10 cellular contexts compared by ENCODE assay signal in the genomic region with DNA sequence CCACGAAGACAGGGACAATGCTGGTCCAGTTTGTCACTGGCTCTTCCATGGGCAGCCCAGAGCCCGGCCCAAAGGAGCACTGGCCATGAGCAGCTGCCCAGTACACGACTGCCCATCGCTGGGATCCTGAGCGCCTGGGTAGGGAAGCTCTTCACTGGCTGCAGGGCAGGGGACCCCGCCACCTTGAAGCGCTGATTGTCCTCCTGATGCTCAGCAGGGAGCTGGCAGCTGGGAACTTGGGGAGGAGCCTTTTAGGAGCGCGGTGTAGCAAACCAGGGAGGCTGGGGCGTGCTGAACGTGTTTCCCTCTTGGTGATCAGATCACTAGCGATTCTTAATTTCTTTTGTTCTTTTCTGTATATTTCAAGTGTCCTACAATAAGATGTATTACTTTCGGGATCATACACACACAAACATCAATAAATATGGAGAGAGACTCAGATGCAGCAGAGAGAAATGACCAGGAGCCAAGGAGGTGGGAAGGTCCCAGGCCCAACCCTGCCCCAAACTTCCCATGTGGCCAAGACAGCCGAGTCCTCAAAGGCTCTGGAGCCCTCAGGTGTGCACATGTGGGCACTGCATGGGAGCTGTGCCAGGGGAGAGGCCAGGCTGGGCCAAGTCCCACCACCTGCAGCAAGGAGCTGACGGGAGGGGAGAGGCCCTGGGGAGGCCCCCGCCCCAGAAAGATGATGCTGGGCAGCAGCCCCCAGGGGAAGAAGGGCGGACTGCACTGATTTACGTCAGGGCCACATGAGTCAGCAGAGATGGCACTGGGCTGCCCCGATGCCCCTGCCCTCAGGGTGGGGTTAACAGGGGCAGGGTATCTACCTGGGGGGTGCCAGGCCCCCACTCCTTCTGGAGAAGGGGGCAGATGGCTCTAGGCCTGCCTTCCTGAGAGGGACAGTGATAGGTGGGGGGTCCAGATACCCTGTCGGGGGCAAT. TPM values are rescaled to one million over a fixed set of nuclear protein-coding genes. Genes with fewer than 3 reads are reported as not detected.
A peak's percentile ranks its signal among the peaks of the same experiment; 100 is the strongest.
DNase-seq lines count a peak whose midpoint lies in the region; ATAC-seq lines count a peak whose summit lies in the region.
"Had no signal": no experiment of that assay in that cellular context is flagged by ENCODE, and none has a peak within 500 bp of the region (broad histone marks: within the 10 kb centered on the region; RNA-seq: fewer than 3 reads in every experiment).

No MANE protein-coding gene starts in this region.

- H3K4me3 ChIP-seq in ectodermal cell (ENCODE audit: insufficient read depth, low read depth, low read length): peak overlapping the region; percentile 43
- H3K4me3 ChIP-seq: upper lobe of right lung had no signal

- WGBS in ectodermal cell, 2 experiments: 54 to 57% methylated on average over 16 to 20 of the region's 20 CpGs

- H3K4me1 ChIP-seq in ectodermal cell (ENCODE audit: control insufficient read depth, insufficient read depth, low read length): peaks cover 45% of the 10 kb centered on the region
- H3K4me1 ChIP-seq: upper lobe of right lung had no signal

- H3K27me3 Mint-ChIP-seq in activated naive CD4-positive, alpha-beta T cell treated with anti-CD3 and anti-CD28 coated beads for 36 hours (ENCODE audit: low read depth): peaks cover 8% of the 10 kb centered on the region
- H3K27me3 Mint-ChIP-seq in activated naive CD4-positive, alpha-beta T cell treated with anti-CD3 and anti-CD28 coated beads, Interleukin-2, amount 10 ng/mL, durations not matched to agents 7 days and 5 days: peaks cover 90% of the 10 kb centered on the region

- no peaks in the 10 kb centered on the region for H3K9me3 Mint-ChIP-seq in activated naive CD4-positive, alpha-beta T cell treated with anti-CD3 and anti-CD28 coated beads for 36 hours
- H3K9me3 Mint-ChIP-seq in activated naive CD4-positive, alpha-beta T cell treated with anti-CD3 and anti-CD28 coated beads, Interleukin-2, amount 10 ng/mL, durations not matched to agents 7 days and 5 days: no peaks in the 10 kb centered on the region
- no peaks in the 10 kb centered on the region for H3K9me3 Mint-ChIP-seq in stimulated activated effector memory CD8-positive, alpha-beta T cell treated with anti-CD3 and anti-CD28 coated beads, Interleukin-12 subunit alpha, Interleukin-12 subunit beta, amount 100 ng/mL, for 72 hours

- H3K9me3 ChIP-seq in ectodermal cell (ENCODE audit: control insufficient read depth, low read length): no peaks in the 10 kb centered on the region
- H3K9me3 ChIP-seq: upper lobe of right lung had no signal

- no peaks in the 10 kb centered on the region for H3K36me3 ChIP-seq in ectodermal cell (ENCODE audit: control insufficient read depth, insufficient read depth, low read length)
- H3K36me3 ChIP-seq: upper lobe of right lung had no signal

- H3K27ac ChIP-seq in ectodermal cell (ENCODE audit: insufficient read depth, low read depth, low read length, poor library complexity, severe bottlenecking): no peak overlapping the region
- H3K27ac ChIP-seq: upper lobe of right lung had no signal

- H3K27me3 ChIP-seq in ectodermal cell (ENCODE audit: control insufficient read depth, insufficient read depth, low read length, poor library complexity, severe bottlenecking): peaks cover 27% of the 10 kb centered on the region

- CTCF ChIA-PET in activated naive CD4-positive, alpha-beta T cell treated with anti-CD3 and anti-CD28 coated beads for 36 hours (lab: Charles Lee): no interaction called here
- CTCF ChIA-PET in activated naive CD4-positive, alpha-beta T cell treated with anti-CD3 and anti-CD28 coated beads, Interleukin-2, amount 10 ng/mL, durations not matched to agents 7 days and 5 days (lab: Charles Lee): interaction anchor here (0.6 kb wide), 1 partner anchor 197 kb away, joined by 3 read pairs; the partner anchor contains the start of gene SLC6A8

- intact Hi-C loops in activated naive CD4-positive, alpha-beta T cell treated with anti-CD3 and anti-CD28 coated beads for 36 hours (cut with micrococcal nuclease): loop anchor here (1.0 kb wide), 1 partner anchor 120 kb away; the partner anchor contains the start of gene PLXNB3

- peaks cover 3% of the 10 kb centered on the region for H3K4me1 Mint-ChIP-seq in activated naive CD4-positive, alpha-beta T cell treated with anti-CD3 and anti-CD28 coated beads for 36 hours (ENCODE audit: low read depth)
- peaks cover 8% of the 10 kb centered on the region for H3K4me1 Mint-ChIP-seq in activated naive CD4-positive, alpha-beta T cell treated with anti-CD3 and anti-CD28 coated beads, Interleukin-2, amount 10 ng/mL, durations not matched to agents 7 days and 5 days
- peaks cover 1% of the 10 kb centered on the region for H3K4me1 Mint-ChIP-seq in stimulated activated effector memory CD8-positive, alpha-beta T cell treated with anti-CD3 and anti-CD28 coated beads, Interleukin-12 subunit alpha, Interleukin-12 subunit beta, amount 100 ng/mL, for 72 hours

- no peak for ATAC-seq in stimulated activated effector memory CD8-positive, alpha-beta T cell treated with anti-CD3 and anti-CD28 coated beads, Interleukin-12 subunit alpha, Interleukin-12 subunit beta, amount 100 ng/mL, for 72 hours
- ATAC-seq in HG03045 (IDR thresholded peaks at IDR 0.05; ENCODE audit: unreplicated experiment) (no peak), HG03139 (IDR thresholded peaks at IDR 0.05; ENCODE audit: unreplicated experiment) (no peak)
- ATAC-seq: upper lobe of right lung had no signal

- H3K4me3 Mint-ChIP-seq in activated naive CD4-positive, alpha-beta T cell treated with anti-CD3 and anti-CD28 coated beads for 36 hours: peak overlapping the region; percentile 32
- no peak overlapping the region for H3K4me3 Mint-ChIP-seq in activated naive CD4-positive, alpha-beta T cell treated with anti-CD3 and anti-CD28 coated beads, Interleukin-2, amount 10 ng/mL, durations not matched to agents 7 days and 5 days
- peak overlapping the region; percentile 46 for H3K4me3 Mint-ChIP-seq in stimulated activated effector memory CD8-positive, alpha-beta T cell treated with anti-CD3 and anti-CD28 coated beads, Interleukin-12 subunit alpha, Interleukin-12 subunit beta, amount 100 ng/mL, for 72 hours

- H3K27ac Mint-ChIP-seq in activated naive CD4-positive, alpha-beta T cell treated with anti-CD3 and anti-CD28 coated beads for 36 hours: no peak overlapping the region
- H3K27ac Mint-ChIP-seq in activated naive CD4-positive, alpha-beta T cell treated with anti-CD3 and anti-CD28 coated beads, Interleukin-2, amount 10 ng/mL, durations not matched to agents 7 days and 5 days: no peak overlapping the region
- no peak overlapping the region for H3K27ac Mint-ChIP-seq in stimulated activated effector memory CD8-positive, alpha-beta T cell treated with anti-CD3 and anti-CD28 coated beads, Interleukin-12 subunit alpha, Interleukin-12 subunit beta, amount 100 ng/mL, for 72 hours

- DNase-seq in activated naive CD4-positive, alpha-beta T cell treated with anti-CD3 and anti-CD28 coated beads for 36 hours: peak; percentile 41
- no peak for DNase-seq in activated naive CD4-positive, alpha-beta T cell treated with anti-CD3 and anti-CD28 coated beads, Interleukin-2, amount 10 ng/mL, durations not matched to agents 7 days and 5 days
- peak; percentile 74 for DNase-seq in NCI-H2171 treated with DMSO at 0.1 percent for 48 hours (lab: John Stamatoyannopoulos, UW)
- no peak for DNase-seq in stimulated activated effector memory CD8-positive, alpha-beta T cell treated with anti-CD3 and anti-CD28 coated beads, Interleukin-12 subunit alpha, Interleukin-12 subunit beta, amount 100 ng/mL, for 72 hours (ENCODE audit: low spot score in 2 of 2)
- no peak for DNase-seq in stimulated activated CD4-positive, alpha-beta T cell treated with anti-CD3 and anti-CD28 coated beads, Interleukin-12 subunit alpha, Interleukin-12 subunit beta, amount 100 ng/mL, for 4 hours
- DNase-seq: activated gamma-delta T cell, upper lobe of right lung had no signal

- no peaks in the 10 kb centered on the region for H3K36me3 Mint-ChIP-seq in activated naive CD4-positive, alpha-beta T cell treated with anti-CD3 and anti-CD28 coated beads for 36 hours (ENCODE audit: low read depth)
- H3K36me3 Mint-ChIP-seq in activated naive CD4-positive, alpha-beta T cell treated with anti-CD3 and anti-CD28 coated beads, Interleukin-2, amount 10 ng/mL, durations not matched to agents 7 days and 5 days: no peaks in the 10 kb centered on the region
- no peaks in the 10 kb centered on the region for H3K36me3 Mint-ChIP-seq in stimulated activated effector memory CD8-positive, alpha-beta T cell treated with anti-CD3 and anti-CD28 coated beads, Interleukin-12 subunit alpha, Interleukin-12 subunit beta, amount 100 ng/mL, for 72 hours

RNA-seq across cellular contexts. Expression of gene L1CAM, which starts 1.6 kb away (rescaled TPM):
- under 1 TPM; 0.40 to 0.57 TPM for total RNA-seq in activated naive CD4-positive, alpha-beta T cell treated with anti-CD3 and anti-CD28 coated beads for 36 hours
- 20.7 TPM for polyA plus RNA-seq in ectodermal cell (2013, experiment 1 of 4)
- polyA plus RNA-seq in ectodermal cell (2013, experiment 2 of 4): 21.9 TPM
- 17.0 TPM for polyA plus RNA-seq in ectodermal cell (2013, experiment 3 of 4)
- 17.3 TPM for polyA plus RNA-seq in ectodermal cell (2013, experiment 4 of 4)

RNA-seq across cellular contexts. Expression of gene AVPR2, which starts 20.1 kb away (rescaled TPM):
- total RNA-seq in activated naive CD4-positive, alpha-beta T cell treated with anti-CD3 and anti-CD28 coated beads for 36 hours: not detected
- polyA plus RNA-seq in ectodermal cell (2013, experiment 1 of 4): not detected
- not detected for polyA plus RNA-seq in ectodermal cell (2013, experiment 2 of 4)
- polyA plus RNA-seq in ectodermal cell (2013, experiment 3 of 4): not detected
- not detected for polyA plus RNA-seq in ectodermal cell (2013, experiment 4 of 4)

RNA-seq across cellular contexts. Expression of gene ARHGAP4, which starts 41.7 kb away (rescaled TPM):
- total RNA-seq in activated naive CD4-positive, alpha-beta T cell treated with anti-CD3 and anti-CD28 coated beads for 36 hours: 100 to 1,000 TPM; 154 to 161 TPM
- polyA plus RNA-seq in ectodermal cell (2013, experiment 1 of 4): 9.0 TPM
- polyA plus RNA-seq in ectodermal cell (2013, experiment 2 of 4): 14.4 TPM
- 10.2 TPM for polyA plus RNA-seq in ectodermal cell (2013, experiment 3 of 4)
- 9.5 TPM for polyA plus RNA-seq in ectodermal cell (2013, experiment 4 of 4)

RNA-seq across cellular contexts. Expression of gene NAA10, which starts 50.4 kb away (rescaled TPM):
- 100 to 1,000 TPM; 120 to 121 TPM for total RNA-seq in activated naive CD4-positive, alpha-beta T cell treated with anti-CD3 and anti-CD28 coated beads for 36 hours
- polyA plus RNA-seq in ectodermal cell (2013, experiment 1 of 4): 104 TPM
- polyA plus RNA-seq in ectodermal cell (2013, experiment 2 of 4): 95.2 TPM
- polyA plus RNA-seq in ectodermal cell (2013, experiment 3 of 4): 79.9 TPM
- polyA plus RNA-seq in ectodermal cell (2013, experiment 4 of 4): 87.6 TPM

RNA-seq across cellular contexts. Expression of gene PDZD4, which starts 54.1 kb away (rescaled TPM):
- total RNA-seq in activated naive CD4-positive, alpha-beta T cell treated with anti-CD3 and anti-CD28 coated beads for 36 hours: 1 to 10 TPM in 1 of 2 experiments, under 1 TPM in 1; 0.83 to 1.0 TPM
- 19.6 TPM for polyA plus RNA-seq in ectodermal cell (2013, experiment 1 of 4)
- polyA plus RNA-seq in ectodermal cell (2013, experiment 2 of 4): 16.9 TPM
- polyA plus RNA-seq in ectodermal cell (2013, experiment 3 of 4): 20.4 TPM
- polyA plus RNA-seq in ectodermal cell (2013, experiment 4 of 4): 21.6 TPM

Comparison
In these comparisons a context has a peak if more than half of its experiments do, and no peak if none do; other contexts are left out.
1. DNase-seq: peak in activated naive CD4-positive, alpha-beta T cell treated with anti-CD3 and anti-CD28 coated beads for 36 hours (single experiment) and NCI-H2171 treated with DMSO at 0.1 percent for 48 hours (single experiment); none in activated naive CD4-positive, alpha-beta T cell treated with anti-CD3 and anti-CD28 coated beads, Interleukin-2, amount 10 ng/mL, durations not matched to agents 7 days and 5 days (single experiment), stimulated activated effector memory CD8-positive, alpha-beta T cell treated with anti-CD3 and anti-CD28 coated beads, Interleukin-12 subunit alpha, Interleukin-12 subunit beta, amount 100 ng/mL, for 72 hours (0 of 2) and stimulated activated CD4-positive, alpha-beta T cell treated with anti-CD3 and anti-CD28 coated beads, Interleukin-12 subunit alpha, Interleukin-12 subunit beta, amount 100 ng/mL, for 4 hours (single experiment).